ENCODE assay signal across 24 cellular contexts in the genomic region with DNA sequence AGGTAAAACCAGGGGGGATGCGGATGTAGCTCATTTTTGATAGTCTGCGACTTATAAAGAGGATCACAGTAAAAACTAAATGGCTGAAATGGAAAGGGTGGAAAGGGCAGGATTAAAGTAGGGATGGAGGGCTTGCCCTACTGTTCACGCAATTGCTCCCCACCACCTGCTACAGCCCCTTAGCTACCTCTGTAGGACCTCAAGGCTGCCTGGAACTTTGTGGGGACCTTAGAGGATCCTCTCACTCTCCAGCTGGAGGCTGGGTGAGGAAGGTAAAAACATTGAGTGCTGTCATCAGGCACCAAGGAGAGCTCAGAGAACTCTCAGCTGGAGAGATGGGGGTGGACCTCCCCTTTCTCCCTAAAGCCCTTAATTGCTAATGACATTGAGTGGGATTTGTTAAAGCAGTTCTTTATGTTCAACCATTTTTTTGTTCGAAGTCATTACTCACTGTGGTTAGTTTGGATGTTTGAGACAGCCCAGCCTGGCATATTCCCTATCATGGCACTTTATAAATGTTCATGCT.
"Had no signal": no experiment of that assay in that cellular context is flagged by ENCODE, and none has a peak within 500 bp of the region (broad histone marks: within the 10 kb centered on the region; RNA-seq: fewer than 3 reads in every experiment).

No MANE protein-coding gene starts in this region.

- H3K36me3 ChIP-seq: neural progenitor cell, ovary, right lobe of liver, sigmoid colon, stomach, thoracic aorta, thyroid gland, tibial nerve, upper lobe of left lung had no signal

- H3K27me3 ChIP-seq: neural progenitor cell, ovary, right lobe of liver, sigmoid colon, stomach, thyroid gland, tibial nerve, upper lobe of left lung had no signal

- ATAC-seq: natural killer cell; psoas muscle; right cardiac atrium; right lobe of liver; stimulated activated effector memory CD8-positive, alpha-beta T cell treated with anti-CD3 and anti-CD28 coated beads, Interleukin-12 subunit alpha, Interleukin-12 subunit beta, amount 100 ng/mL, for 72 hours; stimulated activated naive B cell treated with anti-CD40 and anti-IgM and Interleukin-4, amounts not matched to agents 10 μg/mL and 1 μg/mL and 100 μg/mL, for 72 hours had no signal

- H3K9me3 ChIP-seq: ovary, psoas muscle, right lobe of liver, sigmoid colon, stomach, thoracic aorta, thyroid gland, tibial nerve, upper lobe of left lung had no signal

- H3K27ac ChIP-seq: neural progenitor cell, ovary, parathyroid adenoma, psoas muscle, right lobe of liver, sigmoid colon, stomach, thoracic aorta, thyroid gland, tibial nerve, upper lobe of left lung had no signal

- H3K4me3 ChIP-seq: neural progenitor cell, ovary, psoas muscle, right lobe of liver, sigmoid colon, stomach, thoracic aorta, thyroid gland, tibial nerve, upper lobe of left lung had no signal

- DNase-seq: natural killer cell; occipital lobe; ovary; posterior cingulate gyrus; psoas muscle; right cardiac atrium; right lobe of liver; sigmoid colon; small intestine; stimulated activated CD4-positive, alpha-beta T cell treated with anti-CD3 and anti-CD28 coated beads, Interleukin-15, amount 100 ng/mL, for 24 hours; stimulated activated CD4-positive, alpha-beta T cell treated with anti-CD3 and anti-CD28 coated beads, Interleukin-2, amount 100 ng/mL, for 24 hours; stimulated activated CD4-positive, alpha-beta T cell treated with anti-CD3 and anti-CD28 coated beads, Interleukin-2, amount 100 ng/mL, for 48 hours; stimulated activated CD4-positive, alpha-beta T cell treated with anti-CD3 and anti-CD28 coated beads, Interleukin-4, amount 100 ng/mL, for 24 hours; stimulated activated naive B cell treated with anti-CD40 and anti-IgM and Interleukin-4, amounts not matched to agents 10 μg/mL and 1 μg/mL and 100 μg/mL, for 72 hours; stimulated activated naive CD4-positive, alpha-beta T cell treated with Interleukin-2 at 50 U/mL for 16 hours; stomach; thyroid gland; trophoblast cell had no signal

- H3K4me1 ChIP-seq: neural progenitor cell, parathyroid adenoma, right lobe of liver, sigmoid colon, stomach, tibial nerve, upper lobe of left lung had no signal
